ENCODE assay signal across 8 cellular contexts in the genomic region with DNA sequence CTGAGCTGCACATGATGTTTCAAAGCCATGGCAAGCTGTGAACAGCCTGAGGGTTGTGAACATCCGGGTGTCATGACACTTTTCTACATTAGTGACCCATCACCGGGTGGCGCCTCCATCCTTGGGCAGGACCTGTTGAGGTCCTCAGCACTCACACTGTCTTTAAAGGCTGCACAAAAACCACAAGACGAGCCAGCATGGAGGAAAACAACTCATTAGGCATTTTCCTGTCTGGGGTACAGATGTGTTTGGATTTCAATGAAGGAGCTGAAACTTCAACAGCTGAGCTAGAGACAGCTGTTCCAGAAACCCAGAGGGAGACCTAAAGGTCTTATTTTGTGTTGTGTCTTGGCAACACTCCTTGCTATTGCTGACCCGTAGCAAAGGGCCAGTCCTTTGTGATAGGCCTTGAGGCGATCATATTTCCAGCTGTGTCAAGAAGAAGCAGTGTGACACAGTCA.
DNase-seq lines count a peak whose midpoint lies in the region; ATAC-seq and TF ChIP-seq lines count a peak whose summit lies in the region.

No MANE protein-coding gene starts in this region.

- TF ChIP-seq CTCF in GM12874 (IDR thresholded peaks at IDR 0.05; ENCODE audit: insufficient read depth, low read depth, low read length), result 0 out of 2 replicates have a peak, but pooled peaks have one; percentile 0

- no peaks in the 10 kb centered on the region for H3K4me1 Mint-ChIP-seq in naive thymus-derived CD8-positive, alpha-beta T cell
- H3K4me1 Mint-ChIP-seq in activated T-helper 1 cell treated with anti-CD3 and anti-CD28 coated beads, Interleukin-12 subunit alpha, Interleukin-12 subunit beta, Interleukin-2, Interleukin-4 antibody, amounts not matched to agents 30 ng/mL and 10 ng/mL and 1 ng/mL, durations not matched to agents 14 hours and 24 hours and 36 hours (ENCODE audit: low read depth), result no peaks in the 10 kb centered on the region

- H3K4me3 Mint-ChIP-seq in naive thymus-derived CD8-positive, alpha-beta T cell, result no peak overlapping the region
- H3K4me3 Mint-ChIP-seq in activated T-helper 1 cell treated with anti-CD3 and anti-CD28 coated beads, Interleukin-12 subunit alpha, Interleukin-12 subunit beta, Interleukin-2, Interleukin-4 antibody, amounts not matched to agents 30 ng/mL and 10 ng/mL and 1 ng/mL, durations not matched to agents 14 hours and 24 hours and 36 hours, result no peak overlapping the region

- no peak overlapping the region for H3K27ac Mint-ChIP-seq in naive thymus-derived CD8-positive, alpha-beta T cell
- H3K27ac Mint-ChIP-seq in activated T-helper 1 cell treated with anti-CD3 and anti-CD28 coated beads, Interleukin-12 subunit alpha, Interleukin-12 subunit beta, Interleukin-2, Interleukin-4 antibody, amounts not matched to agents 30 ng/mL and 10 ng/mL and 1 ng/mL, durations not matched to agents 14 hours and 24 hours and 36 hours, result no peak overlapping the region

- H3K9me3 Mint-ChIP-seq in naive thymus-derived CD8-positive, alpha-beta T cell, result peaks cover 0 to 5% (median under 1%) of the 10 kb centered on the region in 9 donors
- no peaks in the 10 kb centered on the region for H3K9me3 Mint-ChIP-seq in activated T-helper 1 cell treated with anti-CD3 and anti-CD28 coated beads, Interleukin-12 subunit alpha, Interleukin-12 subunit beta, Interleukin-2, Interleukin-4 antibody, amounts not matched to agents 30 ng/mL and 10 ng/mL and 1 ng/mL, durations not matched to agents 14 hours and 24 hours and 36 hours

- POLR2A ChIA-PET in naive thymus-derived CD8-positive, alpha-beta T cell (lab: Charles Lee), result no interaction called here

- H3K27me3 Mint-ChIP-seq in naive thymus-derived CD8-positive, alpha-beta T cell, result peaks cover 4 to 42% (median 14%) of the 10 kb centered on the region in 5 donors
- H3K27me3 Mint-ChIP-seq in activated T-helper 1 cell treated with anti-CD3 and anti-CD28 coated beads, Interleukin-12 subunit alpha, Interleukin-12 subunit beta, Interleukin-2, Interleukin-4 antibody, amounts not matched to agents 30 ng/mL and 10 ng/mL and 1 ng/mL, durations not matched to agents 14 hours and 24 hours and 36 hours (ENCODE audit: insufficient read depth), result peaks cover 1% of the 10 kb centered on the region

- DNase-seq in AG08395 (ENCODE audit: low spot score) (peak; percentile 32), RPMI8226 (peak; percentile 70), left ventricle myocardium superior (peak; percentile 59), germinal center (ENCODE audit: low spot score) (no peak)
- DNase-seq in naive thymus-derived CD8-positive, alpha-beta T cell, result no peak
- no peak for DNase-seq in activated T-helper 1 cell treated with anti-CD3 and anti-CD28 coated beads, Interleukin-12 subunit alpha, Interleukin-12 subunit beta, Interleukin-2, Interleukin-4 antibody, amounts not matched to agents 30 ng/mL and 10 ng/mL and 1 ng/mL, durations not matched to agents 14 hours and 24 hours and 36 hours (ENCODE audit: low spot score)

- intact Hi-C loops in left ventricle myocardium superior (cut with micrococcal nuclease), result no loop called here
- intact Hi-C loops in activated T-helper 1 cell treated with anti-CD3 and anti-CD28 coated beads, Interleukin-12 subunit alpha, Interleukin-12 subunit beta, Interleukin-2, Interleukin-4 antibody, amounts not matched to agents 30 ng/mL and 10 ng/mL and 1 ng/mL, durations not matched to agents 14 hours and 24 hours and 36 hours (cut with micrococcal nuclease), result no loop called here

- peak; percentile 95 for ATAC-seq in left ventricle myocardium superior
- ATAC-seq in HG02571 (IDR thresholded peaks at IDR 0.05; ENCODE audit: unreplicated experiment), result no peak
- no peak for ATAC-seq in naive thymus-derived CD8-positive, alpha-beta T cell

- no peaks in the 10 kb centered on the region for H3K36me3 Mint-ChIP-seq in naive thymus-derived CD8-positive, alpha-beta T cell
- H3K36me3 Mint-ChIP-seq in activated T-helper 1 cell treated with anti-CD3 and anti-CD28 coated beads, Interleukin-12 subunit alpha, Interleukin-12 subunit beta, Interleukin-2, Interleukin-4 antibody, amounts not matched to agents 30 ng/mL and 10 ng/mL and 1 ng/mL, durations not matched to agents 14 hours and 24 hours and 36 hours (ENCODE audit: low read depth), result no peaks in the 10 kb centered on the region

Comparison
In these comparisons a context has a peak if more than half of its experiments do, and no peak if none do; other contexts are left out.
1. DNase-seq: peak in AG08395 (single experiment), RPMI8226 (single experiment) and left ventricle myocardium superior (single experiment); none in naive thymus-derived CD8-positive, alpha-beta T cell (0 of 10), activated T-helper 1 cell treated with anti-CD3 and anti-CD28 coated beads, Interleukin-12 subunit alpha, Interleukin-12 subunit beta, Interleukin-2, Interleukin-4 antibody, amounts not matched to agents 30 ng/mL and 10 ng/mL and 1 ng/mL, durations not matched to agents 14 hours and 24 hours and 36 hours (single experiment) and germinal center (single experiment).